ENCODE assay signal across 21 cellular contexts in the genomic region with DNA sequence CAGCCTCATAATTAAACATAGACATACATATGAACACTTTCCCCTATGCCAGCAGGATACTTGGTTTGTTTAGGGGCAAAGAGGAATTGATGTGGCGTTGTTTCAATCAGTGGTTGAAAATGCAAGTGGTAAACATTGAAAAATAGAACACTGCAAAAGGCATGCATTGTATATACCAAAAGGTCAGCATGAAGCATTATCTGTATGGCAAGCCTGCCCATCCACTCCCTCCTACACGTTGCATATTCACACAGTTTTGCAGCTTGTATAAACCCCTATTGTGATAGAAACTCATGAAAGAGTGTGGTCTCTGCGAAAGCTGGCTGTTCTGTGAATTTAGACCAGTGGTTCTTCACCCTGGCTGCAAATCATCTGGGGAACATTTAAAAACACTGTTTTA. TPM values are rescaled to one million over a fixed set of nuclear protein-coding genes. Genes with fewer than 3 reads are reported as not detected.
DNase-seq lines count a peak whose midpoint lies in the region; ATAC-seq, FAIRE-seq and TF ChIP-seq lines count a peak whose summit lies in the region.
"Had no signal": no experiment of that assay in that cellular context is flagged by ENCODE, and none has a peak within 500 bp of the region (broad histone marks: within the 10 kb centered on the region; RNA-seq: fewer than 3 reads in every experiment).

No MANE protein-coding gene starts in this region.

- peak overlapping the region; percentile 69 for H3K14ac ChIP-seq in IMR-90 (replicated peaks; ENCODE audit: low read depth, low read length)

- peak overlapping the region; percentile 57; the same call in 1 of the 2 replicates for H2BK20ac ChIP-seq in IMR-90 (ENCODE audit: low read depth, low read length)

- no peak for DNase-seq in IMR-90
- DNase-seq in thoracic aorta (ENCODE audit: low spot score) = no peak
- DNase-seq in frontal cortex (ENCODE audit: low spot score in 2 of 2) = no peak
- no peak for DNase-seq in GM10266 (ENCODE audit: extremely low spot score)
- no peak for DNase-seq in amniotic stem cell (lab: John Stamatoyannopoulos, UW)
- DNase-seq: activated CD4-positive, alpha-beta T cell treated with anti-CD3 and anti-CD28 coated beads, Interleukin-2, amount 10 ng/mL, durations not matched to agents 24 days and 14 days; activated naive CD4-positive, alpha-beta T cell treated with anti-CD3 and anti-CD28 coated beads, Interleukin-2, amount 50 U/mL, for 16 hours; AML-193; CD8-positive, alpha-beta T cell; cerebellar nuclear complex; DMS153; NCI-H146; NCI-H526; occipital lobe; substantia nigra; T-helper 1 cell had no signal

- intact Hi-C loops in IMR-90 (cut with micrococcal nuclease) = loop anchor here (5.0 kb wide), 1 partner anchor 45 kb away; no protein-coding TSS in a partner anchor

- dilution Hi-C loops in IMR-90 (cut with HindIII; ENCODE audit: low sequenced_read_pairs, unreplicated experiment) = no loop called here

- POLR2A ChIA-PET in IMR-90 (lab: Charles Lee; ENCODE audit: unreplicated experiment) = no interaction called here

- H3K23ac ChIP-seq in IMR-90 (ENCODE audit: low read depth, low read length) = peak overlapping the region; percentile 81; the same call in 1 of the 2 replicates

- H3K9me1 ChIP-seq in IMR-90 (ENCODE audit: insufficient read depth, low read length) = peaks cover 28% of the 10 kb centered on the region

- H3K4me1 ChIP-seq in IMR-90 (ENCODE audit: control insufficient read depth, insufficient read depth, low read length) = peaks cover 35% of the 10 kb centered on the region
- H3K4me1 ChIP-seq in gastroesophageal sphincter = peaks cover 15 to 99% (median 26%) of the 10 kb centered on the region in 3 donors
- H3K4me1 ChIP-seq in thoracic aorta (ENCODE audit: control insufficient read depth in 1 of 2, low read depth in 2 of 2) = peaks cover 3 to 55% of the 10 kb centered on the region in 2 donors

- ATAC-seq in IMR-90 (ENCODE audit: low read depth) = peak; percentile 33
- peak; percentile 2; the same call in 1 of the 3 replicates for ATAC-seq in SK-N-SH treated with all-trans-retinoic acid at 6 μM for 48 hours
- ATAC-seq in gastroesophageal sphincter = no peak
- ATAC-seq in thoracic aorta (ENCODE audit: insufficient number of reproducible peaks, low FRiP score, low read depth) = no peak
- ATAC-seq: CD8-positive, alpha-beta T cell; HCT116 had no signal

- H3K56ac ChIP-seq in IMR-90 (ENCODE audit: extremely low read depth, insufficient read depth, low read length) = no peak overlapping the region

- WGBS in IMR-90 (ENCODE audit: extremely low coverage in 2 of 2, insufficient read length in 1 of 2), 2 experiments = no CpG with 5 or more reads among the region's 3 CpGs
- WGBS in gastroesophageal sphincter (ENCODE audit: low coverage in 1 of 2), 2 donors = 55 to 73% methylated on average over 3 of the region's 3 CpGs

- H3K9ac ChIP-seq in IMR-90 (ENCODE audit: low read depth, low read length) = no peak overlapping the region

- H3K79me1 ChIP-seq in IMR-90 (ENCODE audit: low read depth in 1 of 2, low read length in 2 of 2) = peaks cover 26 to 80% of the 10 kb centered on the region in 2 experiments

- no peak for TF ChIP-seq EP300 in gastroesophageal sphincter (IDR thresholded peaks at IDR 0.05)

- no peak overlapping the region for H2BK15ac ChIP-seq in IMR-90 (ENCODE audit: low read depth, low read length)

- in situ Hi-C loops in IMR-90 (cut with MboI; ENCODE audit: low sequenced_read_pairs) = no loop called here

- H2AFZ ChIP-seq in IMR-90 (replicated peaks; ENCODE audit: low read length, poor library complexity) = no peak overlapping the region

- H3K36me3 ChIP-seq in IMR-90 (ENCODE audit: control insufficient read depth, insufficient read depth, low read length) (peaks cover 32% of the 10 kb centered on the region), gastroesophageal sphincter (peaks cover 3 to 30% of the 10 kb centered on the region in 2 donors), thoracic aorta (no peaks in the 10 kb centered on the region)

- FAIRE-seq in frontal cortex (lab: Jason Lieb, UNC) = no peak
- FAIRE-seq: TTC549 had no signal

- TF ChIP-seq POLR2A in IMR-90 (IDR thresholded peaks at IDR 0.05; ENCODE audit: low read depth, low read length) = no peak
- TF ChIP-seq POLR2A in gastroesophageal sphincter (IDR thresholded peaks at IDR 0.05) = no peak

- peak overlapping the region; percentile 67 for H4K5ac ChIP-seq in IMR-90 (ENCODE audit: low read depth, low read length)

- BruUV-seq in IMR-90 (replicated peaks; lab: Mats Ljungman, UMichigan) = no TSS peak

- CTCF ChIA-PET in IMR-90 (lab: Yijun Ruan, JAX) = no interaction called here

- H4K20me1 ChIP-seq in IMR-90 (ENCODE audit: insufficient read depth, low read length) = peaks cover 34% of the 10 kb centered on the region; the same call in 1 of the 2 replicates

- H3K27me3 ChIP-seq in IMR-90 (ENCODE audit: control insufficient read depth, insufficient read depth, low read length) = no peaks in the 10 kb centered on the region
- no peaks in the 10 kb centered on the region for H3K27me3 ChIP-seq in gastroesophageal sphincter
- H3K27me3 ChIP-seq in thoracic aorta (replicated peaks; ENCODE audit: insufficient read depth) = no peaks in the 10 kb centered on the region

- peak overlapping the region; percentile 80; the same call in 1 of the 2 replicates for H3K27ac ChIP-seq in IMR-90 (ENCODE audit: insufficient read depth, low read length)
- peak overlapping the region; percentile 46 to 70 (median 54) for H3K27ac ChIP-seq in gastroesophageal sphincter
- peak overlapping the region; percentile 1 to 24 for H3K27ac ChIP-seq in thoracic aorta

- peak overlapping the region in 1 of 2 experiments; percentile 54; a peak in 1 of 4 replicates for H4K8ac ChIP-seq in IMR-90 (ENCODE audit: low read depth in 2 of 2, low read length in 2 of 2)

- H3K4me3 ChIP-seq in IMR-90 (ENCODE audit: insufficient read depth, low read depth, low read length) = no peak overlapping the region
- no peak overlapping the region for H3K4me3 ChIP-seq in gastroesophageal sphincter
- H3K4me3 ChIP-seq in thoracic aorta = no peak overlapping the region

- H2BK5ac ChIP-seq in IMR-90 (ENCODE audit: low read depth, low read length, poor library complexity, severe bottlenecking) = peak overlapping the region; percentile 95

- peak overlapping the region; percentile 12; the same call in 1 of the 2 replicates for H3K4me2 ChIP-seq in IMR-90 (ENCODE audit: low read depth, low read length)

- TF ChIP-seq RAD21 in IMR-90 (IDR thresholded peaks at IDR 0.05; ENCODE audit: low read length) = no peak

- peak overlapping the region; percentile 68; the same call in 1 of the 2 replicates for H3K4ac ChIP-seq in IMR-90 (ENCODE audit: low read depth, low read length)

- TF ChIP-seq CTCF in IMR-90 (conservative IDR thresholded peaks at IDR 0.05; ENCODE audit: low read depth, low read length) (no peak), gastroesophageal sphincter (IDR thresholded peaks at IDR 0.05) (no peak), thoracic aorta (IDR thresholded peaks at IDR 0.05) (no peak), GM10266 (IDR thresholded peaks at IDR 0.05; ENCODE audit: control insufficient read depth, insufficient read depth, low read depth, missing control alignments) (no peak)

- peak overlapping the region; percentile 66 for H2BK120ac ChIP-seq in IMR-90 (ENCODE audit: low read depth, low read length)

- H2AK9ac ChIP-seq in IMR-90 (replicated peaks; ENCODE audit: low read depth, low read length, poor library complexity) = no peak overlapping the region

- peak overlapping the region; percentile 89 for H3K18ac ChIP-seq in IMR-90 (ENCODE audit: low read depth, low read length)

- peak overlapping the region; percentile 45; the same call in 1 of the 2 replicates for H2AK5ac ChIP-seq in IMR-90 (ENCODE audit: low read depth, low read length)

- no peak overlapping the region for H4K91ac ChIP-seq in IMR-90 (ENCODE audit: insufficient read depth, low read depth, low read length)

- no peaks in the 10 kb centered on the region for H3K9me3 ChIP-seq in IMR-90 (ENCODE audit: control insufficient read depth, insufficient read depth, low read length)
- H3K9me3 ChIP-seq in gastroesophageal sphincter = no peaks in the 10 kb centered on the region
- no peaks in the 10 kb centered on the region for H3K9me3 ChIP-seq in thoracic aorta

TF ChIP-seq in IMR-90, 13 proteins besides CTCF, POLR2A, EP300 and RAD21 (continues in another document):
- TF ChIP-seq USF2 (IDR thresholded peaks at IDR 0.05; ENCODE audit: low read depth, low read length) (no peak), MAFK (IDR thresholded peaks at IDR 0.05; ENCODE audit: low read depth, low read length) (no peak), CHD1 (IDR thresholded peaks at IDR 0.05; ENCODE audit: low read depth, low read length) (no peak)

TF ChIP-seq in SK-N-SH treated with all-trans-retinoic acid at 6 μM for 48 hours, 23 proteins besides CTCF, POLR2A, EP300 and RAD21 (continues in another document):
- TF ChIP-seq CREB5 (CRISPR knock-in tag; IDR thresholded peaks at IDR 0.05; ENCODE audit: low read depth) (no peak), ZFP3 (CRISPR knock-in tag; IDR thresholded peaks at IDR 0.05) (no peak), SNAI2 (CRISPR knock-in tag; IDR thresholded peaks at IDR 0.05) (no peak), TCF4 (CRISPR knock-in tag; IDR thresholded peaks at IDR 0.05; ENCODE audit: borderline replicate concordance) (no peak), ZNF70 (CRISPR knock-in tag; IDR thresholded peaks at IDR 0.05) (no peak)

RNA-seq across cellular contexts. Expression of gene CAV1, which starts 17.1 kb away (rescaled TPM):
- 1,496 and 1,592 TPM in 2 replicates for total RNA-seq in IMR-90 (2012; rRNA removed)
- 1,549 and 1,808 TPM in 2 replicates for polyA plus RNA-seq in IMR-90 (2012; rRNA removed)
- polyA plus RNA-seq in IMR-90 (2012; cell fraction: cytosol; rRNA removed) = 1,102 and 4,328 TPM in 2 replicates
- 319 and 633 TPM in 2 replicates for polyA plus RNA-seq in IMR-90 (2012; cell fraction: nucleus; rRNA removed; ENCODE audit: low replicate concordance)
- 100 to 1,000 TPM; 546 to 772 (median 602) TPM for total RNA-seq in gastroesophageal sphincter
- 100 to 1,000 TPM; 194 to 210 TPM for total RNA-seq in thoracic aorta
- total RNA-seq in frontal cortex = 17.5 TPM
- total RNA-seq: CD8-positive, alpha-beta T cell; G401 had no signal

RNA-seq across cellular contexts. Expression of gene CAV2, which starts 42.4 kb away (rescaled TPM):
- 199 and 217 TPM in 2 replicates for total RNA-seq in IMR-90 (2012; rRNA removed)
- polyA plus RNA-seq in IMR-90 (2012; rRNA removed) = 217 and 265 TPM in 2 replicates
- polyA plus RNA-seq in IMR-90 (2012; cell fraction: cytosol; rRNA removed) = 110 and 169 TPM in 2 replicates
- polyA plus RNA-seq in IMR-90 (2012; cell fraction: nucleus; rRNA removed; ENCODE audit: low replicate concordance) = 42.8 and 115 TPM in 2 replicates
- 100 to 1,000 TPM; 142 to 188 (median 170) TPM for total RNA-seq in gastroesophageal sphincter
- 100 to 1,000 TPM in 1 of 2 donors, 10 to 100 TPM in 1; 93.8 to 157 TPM for total RNA-seq in thoracic aorta
- 25.7 TPM for total RNA-seq in frontal cortex
- total RNA-seq: activated CD4-positive, alpha-beta T cell treated with anti-CD3 and anti-CD28 coated beads, Interleukin-2, amount 10 ng/mL, durations not matched to agents 24 days and 14 days; CD8-positive, alpha-beta T cell; G401 had no signal

Comparison
In these comparisons a context has a peak if more than half of its experiments do, and no peak if none do; other contexts are left out.
1. ATAC-seq: peak in IMR-90 (single experiment) and SK-N-SH treated with all-trans-retinoic acid at 6 μM for 48 hours (single experiment); none in gastroesophageal sphincter (single experiment) and thoracic aorta (single experiment).
2. H3K27ac ChIP-seq: peak in every context shown above with its lines; median percentile 80 in IMR-90; 54 in gastroesophageal sphincter; 12 in thoracic aorta.
3. RNA of gene CAV1, which starts 17.1 kb away (total RNA-seq): 1,496 to 1,592 TPM in IMR-90, 546 to 772 TPM in gastroesophageal sphincter and 194 to 210 TPM in thoracic aorta; 17.5 TPM in frontal cortex (single experiment); every median in the first group is over 10 times any median in the second.